ENCODE assay signal across 20 cellular contexts in genomic region chr3:25748189-25748588, GRCh38.
"Had no signal": no experiment of that assay in that cellular context is flagged by ENCODE, and none has a peak within 500 bp of the region (broad histone marks: within the 10 kb centered on the region; RNA-seq: fewer than 3 reads in every experiment).

No MANE protein-coding gene starts in this region.

- H3K4me3 ChIP-seq: coronary artery, heart right ventricle, lung, psoas muscle, right lobe of liver, stomach, thoracic aorta, transverse colon had no signal

- H3K27ac ChIP-seq: coronary artery, heart right ventricle, neutrophil, psoas muscle, right lobe of liver, stomach, thoracic aorta, transverse colon had no signal

- H3K4me3 Mint-ChIP-seq: naive thymus-derived CD4-positive, alpha-beta T cell; nephron progenitor cell; stimulated activated naive B cell treated with anti-CD40 and anti-IgM and Interleukin-4, amounts not matched to agents 10 μg/mL and 1 μg/mL and 100 μg/mL, for 72 hours had no signal

- ATAC-seq: heart right ventricle; left colon; left ventricle myocardium superior; naive thymus-derived CD4-positive, alpha-beta T cell; psoas muscle; right lobe of liver; stimulated activated naive B cell treated with anti-CD40 and anti-IgM and Interleukin-4, amounts not matched to agents 10 μg/mL and 1 μg/mL and 100 μg/mL, for 72 hours had no signal

- H3K27me3 ChIP-seq: heart right ventricle, neutrophil, right lobe of liver, stomach, transverse colon had no signal

- H3K4me1 ChIP-seq: psoas muscle, right lobe of liver, stomach, transverse colon had no signal

- H3K9me3 Mint-ChIP-seq: naive thymus-derived CD4-positive, alpha-beta T cell; nephron progenitor cell had no signal

- H3K27ac Mint-ChIP-seq: naive thymus-derived CD4-positive, alpha-beta T cell; nephron progenitor cell; stimulated activated naive B cell treated with anti-CD40 and anti-IgM and Interleukin-4, amounts not matched to agents 10 μg/mL and 1 μg/mL and 100 μg/mL, for 72 hours had no signal

- DNase-seq: effector CD4-positive, alpha-beta T cell; foreskin melanocyte; heart right ventricle; hypothalamus; left colon; left ventricle myocardium superior; naive thymus-derived CD4-positive, alpha-beta T cell; nephron progenitor cell; psoas muscle; retina; right lobe of liver; stimulated activated CD4-positive, alpha-beta T cell treated with anti-CD3 and anti-CD28 coated beads, Interleukin-4, amount 100 ng/mL, for 24 hours; stimulated activated naive B cell treated with anti-CD40 and anti-IgM and Interleukin-4, amounts not matched to agents 10 μg/mL and 1 μg/mL and 100 μg/mL, for 72 hours; stomach; substantia nigra; transverse colon had no signal

- H3K27me3 Mint-ChIP-seq: naive thymus-derived CD4-positive, alpha-beta T cell; stimulated activated naive B cell treated with anti-CD40 and anti-IgM and Interleukin-4, amounts not matched to agents 10 μg/mL and 1 μg/mL and 100 μg/mL, for 72 hours had no signal

- H3K9me3 ChIP-seq: heart right ventricle, neutrophil, psoas muscle, right lobe of liver, stomach, thoracic aorta, transverse colon had no signal
